ENCODE assay signal across 11 cellular contexts in the genomic region with DNA sequence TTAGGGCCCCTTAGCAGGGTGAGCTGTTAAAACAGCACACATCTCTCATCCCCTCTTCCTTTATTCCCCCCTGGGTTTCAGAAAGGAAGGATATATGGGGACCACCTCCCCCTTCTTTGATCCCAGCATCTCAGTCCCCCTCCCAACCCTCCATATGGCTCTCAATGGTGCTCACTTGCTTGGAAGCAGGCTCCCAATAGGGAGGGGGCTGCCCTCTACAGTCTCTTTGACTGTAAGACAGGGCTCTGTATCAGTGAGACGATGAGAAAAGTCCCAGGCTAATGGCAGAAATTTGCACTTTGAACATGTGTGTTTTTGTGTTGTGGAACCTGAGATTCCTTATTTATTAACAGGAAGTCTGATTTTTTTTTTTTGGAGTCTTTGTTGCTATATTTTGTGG. TPM values are rescaled to one million over a fixed set of nuclear protein-coding genes. Genes with fewer than 3 reads are reported as not detected.
DNase-seq lines count a peak whose midpoint lies in the region; ATAC-seq and TF ChIP-seq lines count a peak whose summit lies in the region.
"Had no signal": no experiment of that assay in that cellular context is flagged by ENCODE, and none has a peak within 500 bp of the region (broad histone marks: within the 10 kb centered on the region; RNA-seq: fewer than 3 reads in every experiment).

No MANE protein-coding gene starts in this region.

- TF ChIP-seq CTCF in left ventricle myocardium inferior (IDR thresholded peaks at IDR 0.05; ENCODE audit: borderline replicate concordance), result peak; percentile 43
- TF ChIP-seq CTCF in esophagus squamous epithelium (IDR thresholded peaks at IDR 0.05), result no peak
- TF ChIP-seq CTCF in stomach (IDR thresholded peaks at IDR 0.05), result no peak

- ATAC-seq in T-helper 17 cell (no peak), HG03095 (IDR thresholded peaks at IDR 0.05; ENCODE audit: unreplicated experiment) (no peak)

- no peak for TF ChIP-seq EP300 in stomach (IDR thresholded peaks at IDR 0.05)

- no peak overlapping the region for H3K9ac ChIP-seq in subcutaneous abdominal adipose tissue (ENCODE audit: low read length in 5 of 5)

- H3K9me3 Mint-ChIP-seq in activated naive CD4-positive, alpha-beta T cell treated with anti-CD3 and anti-CD28 coated beads, Interleukin-2, amount 50 U/mL, for 24 hours, result no peaks in the 10 kb centered on the region
- H3K9me3 Mint-ChIP-seq in activated naive CD4-positive, alpha-beta T cell treated with anti-CD3 and anti-CD28 coated beads, Interleukin-2, amount 10 ng/mL, durations not matched to agents 7 days and 5 days, result no peaks in the 10 kb centered on the region

- peaks cover 48% of the 10 kb centered on the region for H3K4me1 Mint-ChIP-seq in activated naive CD4-positive, alpha-beta T cell treated with anti-CD3 and anti-CD28 coated beads, Interleukin-2, amount 50 U/mL, for 24 hours
- H3K4me1 Mint-ChIP-seq in activated naive CD4-positive, alpha-beta T cell treated with anti-CD3 and anti-CD28 coated beads, Interleukin-2, amount 10 ng/mL, durations not matched to agents 7 days and 5 days, result peaks cover 11% of the 10 kb centered on the region
- peaks cover 7% of the 10 kb centered on the region for H3K4me1 Mint-ChIP-seq in T-helper 17 cell

- H3K4me1 ChIP-seq in left ventricle myocardium inferior, result peaks cover 64% of the 10 kb centered on the region
- H3K4me1 ChIP-seq in subcutaneous abdominal adipose tissue (ENCODE audit: control insufficient read depth in 5 of 5, insufficient read depth in 5 of 5, low read length in 5 of 5), result peaks cover 0 to 9% (median 0%) of the 10 kb centered on the region in 5 donors
- H3K4me1 ChIP-seq in esophagus squamous epithelium, result peaks cover 0 to 32% (median 0%) of the 10 kb centered on the region in 3 donors
- H3K4me1 ChIP-seq in stomach, result peaks cover 0 to 19% (median 0%) of the 10 kb centered on the region in 4 donors

- H3K9me3 ChIP-seq in T-helper 17 cell (ENCODE audit: control insufficient read depth, low read length, poor library complexity, severe bottlenecking), result no peaks in the 10 kb centered on the region
- H3K9me3 ChIP-seq in left ventricle myocardium inferior (replicated peaks), result no peaks in the 10 kb centered on the region
- no peaks in the 10 kb centered on the region for H3K9me3 ChIP-seq in subcutaneous abdominal adipose tissue (ENCODE audit: control insufficient read depth in 5 of 5, low read length in 5 of 5)
- no peaks in the 10 kb centered on the region for H3K9me3 ChIP-seq in esophagus squamous epithelium
- H3K9me3 ChIP-seq in stomach, result no peaks in the 10 kb centered on the region

- peaks cover 94% of the 10 kb centered on the region for H3K36me3 ChIP-seq in left ventricle myocardium inferior
- peaks cover 61 to 82% (median 70%) of the 10 kb centered on the region in 5 donors for H3K36me3 ChIP-seq in subcutaneous abdominal adipose tissue (ENCODE audit: control insufficient read depth in 5 of 5, insufficient read depth in 5 of 5, low read length in 5 of 5)
- peaks cover 12 to 100% (median 25%) of the 10 kb centered on the region in 3 donors for H3K36me3 ChIP-seq in esophagus squamous epithelium
- peaks cover 36 to 100% (median 95%) of the 10 kb centered on the region in 4 donors for H3K36me3 ChIP-seq in stomach

- no peaks in the 10 kb centered on the region for H3K27me3 Mint-ChIP-seq in activated naive CD4-positive, alpha-beta T cell treated with anti-CD3 and anti-CD28 coated beads, Interleukin-2, amount 50 U/mL, for 24 hours
- H3K27me3 Mint-ChIP-seq in activated naive CD4-positive, alpha-beta T cell treated with anti-CD3 and anti-CD28 coated beads, Interleukin-2, amount 10 ng/mL, durations not matched to agents 7 days and 5 days, result no peaks in the 10 kb centered on the region
- H3K27me3 Mint-ChIP-seq in T-helper 17 cell, result no peaks in the 10 kb centered on the region

- CTCF ChIA-PET in activated naive CD4-positive, alpha-beta T cell treated with anti-CD3 and anti-CD28 coated beads, Interleukin-2, amount 10 ng/mL, durations not matched to agents 7 days and 5 days (lab: Charles Lee), result interaction anchor here (0.9 to 3.5 kb wide), 3 partner anchors 10 to 41 kb away, joined by 4 to 24 read pairs (median 7); a partner anchor contains a TSS

- no peaks in the 10 kb centered on the region for H3K27me3 ChIP-seq in left ventricle myocardium inferior (ENCODE audit: low read depth)
- no peaks in the 10 kb centered on the region for H3K27me3 ChIP-seq in subcutaneous abdominal adipose tissue (ENCODE audit: control insufficient read depth in 5 of 5, insufficient read depth in 4 of 5, low read length in 5 of 5)
- H3K27me3 ChIP-seq in esophagus squamous epithelium, result no peaks in the 10 kb centered on the region
- no peaks in the 10 kb centered on the region for H3K27me3 ChIP-seq in stomach

- WGBS in esophagus squamous epithelium, 2 donors, result 83 to 100% methylated on average over 1 of the region's 1 CpG
- WGBS in stomach, 5 donors, result 54 to 75% (median 67%) methylated on average over 1 of the region's 1 CpG

- no peak for DNase-seq in activated naive CD4-positive, alpha-beta T cell treated with anti-CD3 and anti-CD28 coated beads, Interleukin-2, amount 10 ng/mL, durations not matched to agents 7 days and 5 days
- DNase-seq in T-helper 17 cell (no peak), left ventricle myocardium inferior (no peak), esophagus squamous epithelium (lab: John Stamatoyannopoulos, UW) (no peak), stomach (no peak)
- DNase-seq: AML-193; retina; stimulated activated CD8-positive, alpha-beta memory T cell treated with anti-CD3 and anti-CD28 coated beads, Interleukin-4, amount 100 ng/mL, for 48 hours had no signal

- intact Hi-C loops in left ventricle myocardium inferior (cut with micrococcal nuclease), result no loop called here
- intact Hi-C loops in esophagus squamous epithelium (cut with DNase I), result no loop called here
- intact Hi-C loops in stomach (cut with DNase I; ENCODE audit: low total_unique reads), result no loop called here

- peaks cover 40% of the 10 kb centered on the region for H3K36me3 Mint-ChIP-seq in activated naive CD4-positive, alpha-beta T cell treated with anti-CD3 and anti-CD28 coated beads, Interleukin-2, amount 50 U/mL, for 24 hours
- peaks cover 69% of the 10 kb centered on the region for H3K36me3 Mint-ChIP-seq in activated naive CD4-positive, alpha-beta T cell treated with anti-CD3 and anti-CD28 coated beads, Interleukin-2, amount 10 ng/mL, durations not matched to agents 7 days and 5 days
- H3K36me3 Mint-ChIP-seq in T-helper 17 cell (ENCODE audit: low read depth), result peaks cover 15% of the 10 kb centered on the region

- H3K4me3 ChIP-seq in left ventricle myocardium inferior, result no peak overlapping the region
- H3K4me3 ChIP-seq in subcutaneous abdominal adipose tissue (ENCODE audit: low read depth in 1 of 5, low read length in 5 of 5), result no peak overlapping the region
- H3K4me3 ChIP-seq in esophagus squamous epithelium, result no peak overlapping the region
- no peak overlapping the region for H3K4me3 ChIP-seq in stomach

- H3K27ac ChIP-seq in left ventricle myocardium inferior (replicated peaks) (peak overlapping the region; percentile 66), subcutaneous abdominal adipose tissue (ENCODE audit: low read depth, low read length) (peak overlapping the region; percentile 28), esophagus squamous epithelium (no peak overlapping the region), stomach (no peak overlapping the region)

- no peak for TF ChIP-seq POLR2A in esophagus squamous epithelium (IDR thresholded peaks at IDR 0.05)
- no peak for TF ChIP-seq POLR2A in stomach (IDR thresholded peaks at IDR 0.05)

- H3K27ac Mint-ChIP-seq in activated naive CD4-positive, alpha-beta T cell treated with anti-CD3 and anti-CD28 coated beads, Interleukin-2, amount 50 U/mL, for 24 hours, result peak overlapping the region; percentile 83
- H3K27ac Mint-ChIP-seq in activated naive CD4-positive, alpha-beta T cell treated with anti-CD3 and anti-CD28 coated beads, Interleukin-2, amount 10 ng/mL, durations not matched to agents 7 days and 5 days, result no peak overlapping the region
- peak overlapping the region; percentile 83 for H3K27ac Mint-ChIP-seq in T-helper 17 cell

- H3K4me3 Mint-ChIP-seq in activated naive CD4-positive, alpha-beta T cell treated with anti-CD3 and anti-CD28 coated beads, Interleukin-2, amount 50 U/mL, for 24 hours, result no peak overlapping the region
- H3K4me3 Mint-ChIP-seq in activated naive CD4-positive, alpha-beta T cell treated with anti-CD3 and anti-CD28 coated beads, Interleukin-2, amount 10 ng/mL, durations not matched to agents 7 days and 5 days, result no peak overlapping the region
- H3K4me3 Mint-ChIP-seq in T-helper 17 cell, result no peak overlapping the region

RNA-seq across cellular contexts. Expression of a gene that starts 4.2 kb away (rescaled TPM):
- total RNA-seq in T-helper 17 cell, result 1 to 10 TPM; 3.8 to 4.3 TPM
- 0.93 TPM for total RNA-seq in left ventricle myocardium inferior
- total RNA-seq in esophagus squamous epithelium, result 1 to 10 TPM in 2 of 4 donors, under 1 TPM in 2; 0.53 to 3.2 (median 1.2) TPM
- total RNA-seq in stomach, result 1 to 10 TPM in 1 of 5 donors, not detected in 4; 3.9 TPM
- under 1 TPM; 0.25 to 0.92 (median 0.28) TPM for polyA plus RNA-seq in stomach

RNA-seq across cellular contexts. Expression of a gene that starts 39.4 kb away (rescaled TPM):
- total RNA-seq in T-helper 17 cell, result 10 to 100 TPM; 36.1 to 43.2 TPM
- 60.5 TPM for total RNA-seq in left ventricle myocardium inferior
- 10 to 100 TPM; 26.6 to 48.6 (median 40.5) TPM for total RNA-seq in esophagus squamous epithelium
- 10 to 100 TPM; 20.4 to 67.6 (median 32.1) TPM for total RNA-seq in stomach
- polyA plus RNA-seq in stomach, result 10 to 100 TPM in 2 of 3 donors, 1 to 10 TPM in 1; 9.4 to 27.0 (median 19.6) TPM

RNA-seq across cellular contexts. Expression of a gene that starts 42.6 kb away (rescaled TPM):
- 10 to 100 TPM; 92.8 to 99.8 TPM for total RNA-seq in T-helper 17 cell
- 4.4 TPM for total RNA-seq in left ventricle myocardium inferior
- 10 to 100 TPM in 1 of 4 donors, 1 to 10 TPM in 3; 1.7 to 12.4 (median 4.4) TPM for total RNA-seq in esophagus squamous epithelium
- 10 to 100 TPM in 2 of 5 donors, 1 to 10 TPM in 2, not detected in 1; 5.4 to 18.7 (median 8.7) TPM for total RNA-seq in stomach
- polyA plus RNA-seq in stomach, result 1 to 10 TPM; 5.3 to 8.9 (median 5.9) TPM

Comparison
In these comparisons a context has a peak if more than half of its experiments do, and no peak if none do; other contexts are left out.
1. H3K27ac ChIP-seq: peak in left ventricle myocardium inferior (single experiment) and subcutaneous abdominal adipose tissue (single experiment); none in esophagus squamous epithelium (0 of 4) and stomach (0 of 5).
2. RNA of a gene that starts 42.6 kb away (total RNA-seq): 92.8 to 99.8 TPM in T-helper 17 cell; 1.7 to 12.4 TPM in esophagus squamous epithelium, 5.4 to 18.7 TPM in stomach and 4.4 TPM in left ventricle myocardium inferior (single experiment); every median in the first group is over 4 times any median in the second.